ENCODE assay signal across 8 cellular contexts in the genomic region with DNA sequence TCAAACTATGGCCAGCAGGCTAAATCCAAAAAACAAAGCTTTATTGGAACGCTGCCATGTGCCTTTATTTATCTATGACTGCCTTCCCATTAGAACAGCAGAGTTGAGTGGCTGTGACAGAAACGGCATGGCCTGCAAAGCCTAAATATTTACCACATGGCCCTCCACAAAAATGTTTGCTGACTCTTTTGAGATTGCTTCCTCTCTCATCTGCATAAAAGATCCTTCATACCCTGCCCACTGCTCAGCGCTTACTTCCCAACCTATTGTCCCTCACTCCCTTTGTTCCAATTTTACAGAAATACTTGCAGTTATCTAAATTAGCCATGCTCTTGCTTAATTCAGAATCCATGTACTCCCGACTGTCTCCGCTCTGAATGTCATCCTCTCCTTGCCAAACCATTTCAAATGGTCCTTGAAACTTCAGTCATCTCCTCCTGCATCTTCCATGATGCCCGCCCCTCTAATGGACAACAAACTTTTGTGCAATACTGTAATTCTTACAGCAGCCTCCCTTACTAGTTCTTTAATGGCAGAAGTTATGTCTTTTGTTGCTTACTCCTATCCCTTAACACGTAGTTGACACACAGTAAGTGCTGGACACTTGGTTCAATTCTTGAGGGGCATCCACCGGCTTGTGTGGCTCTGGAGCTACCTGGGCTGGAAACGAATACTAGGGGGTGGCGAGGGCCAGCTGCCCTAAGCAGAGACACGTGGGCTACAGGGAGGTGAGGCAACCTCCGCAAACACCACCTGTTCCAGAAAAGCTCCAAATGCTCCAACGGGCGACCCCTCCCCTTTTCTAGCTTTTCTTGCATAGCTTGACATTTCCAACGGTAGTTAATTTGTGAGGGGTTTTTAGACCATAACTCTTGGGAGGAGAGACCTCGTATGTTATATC. TPM values are rescaled to one million over a fixed set of nuclear protein-coding genes. Genes with fewer than 3 reads are reported as not detected.
DNase-seq lines count a peak whose midpoint lies in the region; ATAC-seq, FAIRE-seq and TF ChIP-seq lines count a peak whose summit lies in the region.

No MANE protein-coding gene starts in this region.

- WGBS in mesodermal cell (ENCODE audit: insufficient coverage in 2 of 2), 2 experiments: 10 to 17% methylated on average over 9 to 11 of the region's 16 CpGs

- peaks cover 48% of the 10 kb centered on the region for H3K79me2 ChIP-seq in OCI-LY1 (ENCODE audit: insufficient read depth, low read length)

- H3K27ac ChIP-seq in HL-60 (replicated peaks) (peak overlapping the region; percentile 90), OCI-LY1 (ENCODE audit: low read depth, low read length, poor library complexity, severe bottlenecking) (peak overlapping the region; percentile 2), brain microvascular endothelial cell (no peak overlapping the region), mesodermal cell (ENCODE audit: low read depth, low read length, severe bottlenecking) (no peak overlapping the region)

- in situ Hi-C loops in brain microvascular endothelial cell (cut with HindIII; ENCODE audit: low pct_ligation_motif_present, low sequenced_read_pairs): no loop called here

- H3K36me3 ChIP-seq in OCI-LY1 (ENCODE audit: insufficient read depth, low read length) (peaks cover 22% of the 10 kb centered on the region), brain microvascular endothelial cell (replicated peaks) (no peaks in the 10 kb centered on the region), mesodermal cell (ENCODE audit: control insufficient read depth, insufficient read depth, low read length) (peaks cover 10% of the 10 kb centered on the region)

- FAIRE-seq in GM12891 (lab: Jason Lieb, UNC): no peak

- H3K9ac ChIP-seq in OCI-LY1 (ENCODE audit: low read length): peak overlapping the region; percentile 77

- no peak for TF ChIP-seq POLR2A in GM12891 (IDR thresholded peaks at IDR 0.05; ENCODE audit: low read depth, low read length)

- peak overlapping the region; percentile 97 for H3K4me2 ChIP-seq in OCI-LY1 (ENCODE audit: low read length)

- no peak overlapping the region for H2AFZ ChIP-seq in OCI-LY1 (ENCODE audit: low read length)

- H3K4me1 ChIP-seq in OCI-LY1 (ENCODE audit: insufficient read depth, low read length, severe bottlenecking) (peaks cover 18% of the 10 kb centered on the region), mesodermal cell (ENCODE audit: control insufficient read depth, insufficient read depth, low read length, poor library complexity, severe bottlenecking) (no peaks in the 10 kb centered on the region)

- H3K27me3 ChIP-seq in HL-60 (ENCODE audit: insufficient read depth, poor library complexity, severe bottlenecking) (no peaks in the 10 kb centered on the region), OCI-LY1 (ENCODE audit: insufficient read depth, low read length) (no peaks in the 10 kb centered on the region), brain microvascular endothelial cell (replicated peaks) (no peaks in the 10 kb centered on the region)

- DNase-seq in COLO668 (lab: John Stamatoyannopoulos, UW; ENCODE audit: unreplicated experiment): peak; percentile 49
- DNase-seq in HL-60 (ENCODE audit: low read depth in 1 of 2, low spot score in 1 of 2): peak in 1 of 2 experiments; percentile 41
- no peak for DNase-seq in brain microvascular endothelial cell
- no peak for DNase-seq in GM12891 (ENCODE audit: insufficient read length, low spot score)
- no peak for DNase-seq in effector CD4-positive, alpha-beta T cell

- H4K20me1 ChIP-seq in OCI-LY1 (ENCODE audit: insufficient read depth, low read length): 0 out of 2 replicates have a peak, but pooled peaks cover 2% of the 10 kb centered on the region

- TF ChIP-seq CTCF in HL-60 (IDR thresholded peaks at IDR 0.05; ENCODE audit: insufficient read depth, low read length) (no peak), OCI-LY1 (IDR thresholded peaks at IDR 0.05; ENCODE audit: low read length) (no peak), brain microvascular endothelial cell (IDR thresholded peaks at IDR 0.05; ENCODE audit: low read depth, low read length, missing control alignments) (no peak)

- H3K4me3 ChIP-seq in HL-60 (replicated peaks; ENCODE audit: insufficient read depth, low read length) (peak overlapping the region; percentile 95), OCI-LY1 (ENCODE audit: low read depth, low read length, poor library complexity, severe bottlenecking) (peak overlapping the region; percentile 74), brain microvascular endothelial cell (ENCODE audit: low read depth, low read length) (peak overlapping the region; percentile 81), mesodermal cell (ENCODE audit: extremely low read depth, insufficient read depth, low read length, poor library complexity, severe bottlenecking) (peak overlapping the region; percentile 84)

- no peaks in the 10 kb centered on the region for H3F3A ChIP-seq in OCI-LY1 (ENCODE audit: insufficient read depth, low read length)

- H3K9me3 ChIP-seq in OCI-LY1 (ENCODE audit: low read length) (no peaks in the 10 kb centered on the region), mesodermal cell (ENCODE audit: control insufficient read depth, low read length) (no peaks in the 10 kb centered on the region)

- H3K9me2 ChIP-seq in OCI-LY1 (ENCODE audit: low read depth, low read length): no peaks in the 10 kb centered on the region

- ATAC-seq in GM19328 (IDR thresholded peaks at IDR 0.05; ENCODE audit: unreplicated experiment): peak; percentile 17

TF ChIP-seq in GM12891, 5 proteins besides CTCF, POLR2A, EP300 and RAD21:
- TF ChIP-seq PAX5 (IDR thresholded peaks at IDR 0.05; ENCODE audit: insufficient read depth, low read length, severe bottlenecking) (no peak), POLR2AphosphoS5 (IDR thresholded peaks at IDR 0.05; ENCODE audit: low read depth, low read length) (no peak)

RNA-seq across cellular contexts. Expression of gene XRCC2, which starts 0.8 kb away (rescaled TPM):
- polyA plus RNA-seq in mesodermal cell (2013, experiment 1 of 2): 4.8 TPM
- polyA plus RNA-seq in mesodermal cell (2013, experiment 2 of 2): 6.2 TPM
- 4.1 TPM for polyA plus RNA-seq in GM12891 (2012; ENCODE audit: low read depth, missing spikeins)

Comparison
In these comparisons a context has a peak if more than half of its experiments do, and no peak if none do; other contexts are left out.
1. H3K27ac ChIP-seq: peak in HL-60 (single experiment) and OCI-LY1 (single experiment); none in brain microvascular endothelial cell (single experiment) and mesodermal cell (single experiment).
2. Peak in every context shown above with its lines, with median percentiles within 50 percentile points of each other: H3K4me3 ChIP-seq.